11 cellular contexts compared by ENCODE assay signal in genomic region chr13:42396501-42396900, GRCh38.
DNase-seq lines count a peak whose midpoint lies in the region; ATAC-seq lines count a peak whose summit lies in the region.
"Had no signal": no experiment of that assay in that cellular context is flagged by ENCODE, and none has a peak within 500 bp of the region (broad histone marks: within the 10 kb centered on the region; RNA-seq: fewer than 3 reads in every experiment).

No MANE protein-coding gene starts in this region.

- peaks cover 8% of the 10 kb centered on the region for H3K9me3 Mint-ChIP-seq in T-helper 2 cell treated with Interferon-gamma antibody and Interleukin-4, amounts not matched to agents 5 μg/mL and 100 μg/mL, for 36 hours
- H3K9me3 Mint-ChIP-seq in activated naive CD4-positive, alpha-beta T cell treated with anti-CD3 and anti-CD28 coated beads, Interleukin-2, amount 50 U/mL, for 24 hours = peaks cover 10% of the 10 kb centered on the region

- H3K27me3 Mint-ChIP-seq in T-helper 2 cell treated with Interferon-gamma antibody and Interleukin-4, amounts not matched to agents 5 μg/mL and 100 μg/mL, for 36 hours (ENCODE audit: low read depth) = no peaks in the 10 kb centered on the region
- H3K27me3 Mint-ChIP-seq in activated naive CD4-positive, alpha-beta T cell treated with anti-CD3 and anti-CD28 coated beads, Interleukin-2, amount 50 U/mL, for 24 hours = no peaks in the 10 kb centered on the region

- H3K36me3 Mint-ChIP-seq in T-helper 2 cell treated with Interferon-gamma antibody and Interleukin-4, amounts not matched to agents 5 μg/mL and 100 μg/mL, for 36 hours (ENCODE audit: low read depth) = peaks cover 22% of the 10 kb centered on the region
- peaks cover 4% of the 10 kb centered on the region for H3K36me3 Mint-ChIP-seq in activated naive CD4-positive, alpha-beta T cell treated with anti-CD3 and anti-CD28 coated beads, Interleukin-2, amount 50 U/mL, for 24 hours
- H3K36me3 Mint-ChIP-seq: neural progenitor cell had no signal

- ATAC-seq in GM19455 (IDR thresholded peaks at IDR 0.05; ENCODE audit: unreplicated experiment) (peak; percentile 40), GM18517 (IDR thresholded peaks at IDR 0.05; ENCODE audit: unreplicated experiment) (no peak)
- ATAC-seq: HCT116 had no signal

- H3K4me3 Mint-ChIP-seq in T-helper 2 cell treated with Interferon-gamma antibody and Interleukin-4, amounts not matched to agents 5 μg/mL and 100 μg/mL, for 36 hours = peak overlapping the region; percentile 89
- H3K4me3 Mint-ChIP-seq in activated naive CD4-positive, alpha-beta T cell treated with anti-CD3 and anti-CD28 coated beads, Interleukin-2, amount 50 U/mL, for 24 hours = peak overlapping the region; percentile 73
- H3K4me3 Mint-ChIP-seq: neural progenitor cell had no signal

- peaks cover 77% of the 10 kb centered on the region for H3K4me1 Mint-ChIP-seq in T-helper 2 cell treated with Interferon-gamma antibody and Interleukin-4, amounts not matched to agents 5 μg/mL and 100 μg/mL, for 36 hours (ENCODE audit: low read depth)
- H3K4me1 Mint-ChIP-seq in activated naive CD4-positive, alpha-beta T cell treated with anti-CD3 and anti-CD28 coated beads, Interleukin-2, amount 50 U/mL, for 24 hours = peaks cover 73% of the 10 kb centered on the region

- DNase-seq in T-helper 2 cell treated with Interferon-gamma antibody and Interleukin-4, amounts not matched to agents 5 μg/mL and 100 μg/mL, for 36 hours (ENCODE audit: low spot score) = peak; percentile 75
- DNase-seq in stimulated activated CD4-positive, alpha-beta T cell treated with anti-CD3 and anti-CD28 coated beads, Interleukin-15, amount 100 ng/mL, for 24 hours = peak; percentile 79
- DNase-seq in HuH-7 (ENCODE audit: low spot score) (no peak), cerebellar nuclear complex (lab: John Stamatoyannopoulos, UW) (no peak), CD1c-positive myeloid dendritic cell (ENCODE audit: extremely low spot score) (no peak)
- DNase-seq: WERI-Rb-1 had no signal

- H3K27ac Mint-ChIP-seq in T-helper 2 cell treated with Interferon-gamma antibody and Interleukin-4, amounts not matched to agents 5 μg/mL and 100 μg/mL, for 36 hours = peak overlapping the region; percentile 99
- peak overlapping the region; percentile 89 for H3K27ac Mint-ChIP-seq in activated naive CD4-positive, alpha-beta T cell treated with anti-CD3 and anti-CD28 coated beads, Interleukin-2, amount 50 U/mL, for 24 hours
- H3K27ac Mint-ChIP-seq: neural progenitor cell had no signal

Comparison
In these comparisons a context has a peak if more than half of its experiments do, and no peak if none do; other contexts are left out.
1. DNase-seq: peak in T-helper 2 cell treated with Interferon-gamma antibody and Interleukin-4, amounts not matched to agents 5 μg/mL and 100 μg/mL, for 36 hours (single experiment) and stimulated activated CD4-positive, alpha-beta T cell treated with anti-CD3 and anti-CD28 coated beads, Interleukin-15, amount 100 ng/mL, for 24 hours (single experiment); none in HuH-7 (single experiment), cerebellar nuclear complex (0 of 2) and CD1c-positive myeloid dendritic cell (single experiment).